8 cellular contexts compared by ENCODE assay signal in the genomic region with DNA sequence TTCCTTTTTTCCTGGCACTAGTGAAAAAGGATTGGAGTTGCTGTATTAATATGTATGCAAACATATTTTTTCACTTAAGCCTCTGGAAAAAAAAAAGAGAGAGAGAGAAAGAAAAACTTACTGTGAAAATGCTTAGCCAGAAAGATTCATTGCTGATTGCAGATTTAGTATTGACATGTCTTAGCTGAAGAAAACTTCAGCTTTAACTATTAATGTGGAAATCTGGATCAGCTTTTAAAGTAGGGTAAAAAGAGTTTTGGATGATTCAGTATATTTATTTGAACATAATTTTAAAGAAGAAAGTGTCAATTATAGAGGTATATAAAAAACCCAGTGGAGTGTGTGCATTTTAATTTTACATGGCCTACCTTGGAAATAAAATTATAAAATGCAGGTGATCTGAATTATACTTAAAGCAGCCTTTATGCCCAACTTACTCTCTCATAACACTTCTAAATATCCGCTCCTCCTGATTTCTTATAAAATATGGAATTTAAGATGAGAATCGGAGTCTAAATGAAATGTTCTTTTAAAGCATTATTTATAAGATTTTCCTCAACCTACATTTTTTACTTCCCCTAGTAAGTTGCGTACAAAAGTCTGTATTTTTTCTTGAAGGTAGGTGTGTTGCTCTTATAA. TPM values are rescaled to one million over a fixed set of nuclear protein-coding genes. Genes with fewer than 3 reads are reported as not detected.
DNase-seq lines count a peak whose midpoint lies in the region; ATAC-seq and TF ChIP-seq lines count a peak whose summit lies in the region.

No MANE protein-coding gene starts in this region.

- CTCF ChIA-PET in A673 (lab: Charles Lee) = interaction anchor here (0.7 kb wide), 1 partner anchor 103 kb away, joined by 4 read pairs; no protein-coding TSS in a partner anchor

- H3K9ac ChIP-seq in colonic mucosa (ENCODE audit: low read depth in 2 of 2, low read length in 2 of 2) = peak overlapping the region in 1 of 2 donors; percentile 71

- H3K27ac ChIP-seq in A673 (ENCODE audit: low read depth, low read length, poor library complexity, severe bottlenecking) (peak overlapping the region; percentile 96), HL-60 (replicated peaks) (peak overlapping the region; percentile 69), colonic mucosa (peak overlapping the region; percentile 97)

- H3K4me1 ChIP-seq in A673 (ENCODE audit: insufficient read depth, low read length, poor library complexity, severe bottlenecking) (peaks cover 37% of the 10 kb centered on the region), colonic mucosa (peaks cover 15% of the 10 kb centered on the region)

- DNase-seq in A673 (ENCODE audit: low spot score) (no peak), HL-60 (ENCODE audit: low read depth in 1 of 2, low spot score in 1 of 2) (no peak), colonic mucosa (no peak), LoVo (ENCODE audit: low spot score) (no peak), KG1 (lab: John Stamatoyannopoulos, UW) (no peak)
- DNase-seq in naive thymus-derived CD8-positive, alpha-beta T cell = no peak
- DNase-seq in effector CD8-positive, alpha-beta T cell (lab: John Stamatoyannopoulos, UW) = no peak

- no peaks in the 10 kb centered on the region for H3K27me3 Mint-ChIP-seq in naive thymus-derived CD8-positive, alpha-beta T cell

- TF ChIP-seq CTCF in A673 (conservative IDR thresholded peaks at IDR 0.05; ENCODE audit: low read depth, low read length) = no peak
- TF ChIP-seq CTCF in HL-60 (IDR thresholded peaks at IDR 0.05; ENCODE audit: insufficient read depth, low read length) = no peak
- no peak for TF ChIP-seq CTCF in colonic mucosa (IDR thresholded peaks at IDR 0.05)

- POLR2A ChIA-PET in A673 (lab: Charles Lee; ENCODE audit: low non-redundant PET) = interaction anchor here (0.5 to 0.7 kb wide), 2 partner anchors 178 to 394 kb away, joined by 3 read pairs; no protein-coding TSS in a partner anchor
- POLR2A ChIA-PET in naive thymus-derived CD8-positive, alpha-beta T cell (lab: Charles Lee) = interaction anchor here (0.7 kb wide), 4 partner anchors 47 to 237 kb away, joined by 3 to 5 read pairs (median 4); a partner anchor contains a TSS

- H3K9me3 Mint-ChIP-seq in naive thymus-derived CD8-positive, alpha-beta T cell = peaks cover 0 to 6% (median 0%) of the 10 kb centered on the region in 9 donors

- H3K4me3 Mint-ChIP-seq in naive thymus-derived CD8-positive, alpha-beta T cell = peak overlapping the region; percentile 70 to 100 (median 100)

- peaks cover 27 to 50% (median 48%) of the 10 kb centered on the region in 4 donors for H3K4me1 Mint-ChIP-seq in naive thymus-derived CD8-positive, alpha-beta T cell

- no peaks in the 10 kb centered on the region for H3K9me3 ChIP-seq in A673 (ENCODE audit: low read depth, low read length, poor library complexity, severe bottlenecking)
- H3K9me3 ChIP-seq in colonic mucosa = no peaks in the 10 kb centered on the region

- intact Hi-C loops in A673 (cut with micrococcal nuclease; ENCODE audit: unreplicated experiment) (loop anchor here (5.0 to 10.0 kb wide), 2 partner anchors 101 to 1554 kb away; no protein-coding TSS in a partner anchor), colonic mucosa (cut with DNase I) (loop anchor here (5.0 to 10.0 kb wide), 3 partner anchors 226 to 1074 kb away; no protein-coding TSS in a partner anchor)

- TSS peak; percentile 37 for BruUV-seq in A673 (replicated peaks; lab: Mats Ljungman, UMichigan)

- H3K4me3 ChIP-seq in A673 (ENCODE audit: low read depth, low read length, poor library complexity, severe bottlenecking) = peak overlapping the region; percentile 87
- H3K4me3 ChIP-seq in HL-60 (replicated peaks; ENCODE audit: insufficient read depth, low read length) = peak overlapping the region; percentile 72
- H3K4me3 ChIP-seq in colonic mucosa = no peak overlapping the region

- peaks cover 44% of the 10 kb centered on the region for H3K36me3 ChIP-seq in A673 (ENCODE audit: insufficient read depth, low read length, poor library complexity, severe bottlenecking)
- H3K36me3 ChIP-seq in colonic mucosa = no peaks in the 10 kb centered on the region

- H3K36me3 Mint-ChIP-seq in naive thymus-derived CD8-positive, alpha-beta T cell = peaks cover 10 to 35% (median 15%) of the 10 kb centered on the region in 3 donors

- ATAC-seq in naive thymus-derived CD8-positive, alpha-beta T cell = no peak
- ATAC-seq in HG02763 (IDR thresholded peaks at IDR 0.05; ENCODE audit: unreplicated experiment) = no peak

- peak overlapping the region; percentile 81 to 100 (median 98) for H3K27ac Mint-ChIP-seq in naive thymus-derived CD8-positive, alpha-beta T cell

- H3K27me3 ChIP-seq in A673 (replicated peaks; ENCODE audit: insufficient read depth, low read depth, low read length, poor library complexity) = no peaks in the 10 kb centered on the region
- H3K27me3 ChIP-seq in HL-60 (ENCODE audit: insufficient read depth, poor library complexity, severe bottlenecking) = no peaks in the 10 kb centered on the region
- no peaks in the 10 kb centered on the region for H3K27me3 ChIP-seq in colonic mucosa

RNA-seq across cellular contexts. Expression of a gene that starts 3.6 kb away (rescaled TPM):
- total RNA-seq in A673 (2021) (365 and 437 TPM in 2 replicates), colonic mucosa (100 to 1,000 TPM; 113 to 119 TPM)
- total RNA-seq in naive thymus-derived CD8-positive, alpha-beta T cell = 10 to 100 TPM; 92.4 to 95.4 TPM
- 10 to 100 TPM; 25.6 to 49.0 (median 29.0) TPM for polyA plus RNA-seq in naive thymus-derived CD8-positive, alpha-beta T cell
